Comparison of ENCODE assay signal across 8 cellular contexts in the genomic region with DNA sequence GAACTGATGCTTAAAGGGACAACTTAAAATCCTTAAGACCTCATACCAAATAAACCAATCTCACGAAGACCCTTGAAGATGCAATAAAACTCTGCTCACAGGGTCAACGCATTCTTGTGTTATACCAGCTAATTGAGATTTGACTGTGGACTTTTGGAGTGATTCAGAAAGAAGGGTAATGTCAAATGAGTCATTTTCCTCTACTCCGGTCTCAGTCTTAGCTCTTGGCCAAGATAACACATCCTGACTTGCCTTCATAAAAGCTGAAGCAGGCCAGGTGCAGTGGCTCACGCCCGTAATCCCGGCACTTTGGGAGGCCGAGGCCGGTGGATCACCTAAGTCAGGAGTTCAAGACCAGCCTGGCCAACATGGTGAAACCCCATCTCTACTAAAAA. TPM values are rescaled to one million over a fixed set of nuclear protein-coding genes. Genes with fewer than 3 reads are reported as not detected.
DNase-seq lines count a peak whose midpoint lies in the region; ATAC-seq and TF ChIP-seq lines count a peak whose summit lies in the region.

No MANE protein-coding gene starts in this region.

- ATAC-seq in GM21717 (IDR thresholded peaks at IDR 0.05; ENCODE audit: unreplicated experiment) (no peak), GM18511 (IDR thresholded peaks at IDR 0.05; ENCODE audit: unreplicated experiment) (no peak)

- no peaks in the 10 kb centered on the region for H3K27me3 ChIP-seq in adipocyte (replicated peaks; ENCODE audit: control insufficient read depth, insufficient read depth, low read length)

- TF ChIP-seq POLR2A in lower leg skin (IDR thresholded peaks at IDR 0.05): no peak

- intact Hi-C loops in lower leg skin (cut with DNase I; ENCODE audit: low total_unique reads): no loop called here

- TF ChIP-seq CTCF in lower leg skin (IDR thresholded peaks at IDR 0.05): no peak

- peak overlapping the region; percentile 97 for H3K9ac ChIP-seq in adipocyte (ENCODE audit: low read length)

- DNase-seq in GM03348 (ENCODE audit: low spot score): peak; percentile 60
- DNase-seq in OCI-M1 (lab: John Stamatoyannopoulos, UW): peak; percentile 29
- peak; percentile 77 for DNase-seq in adipocyte (ENCODE audit: low read depth)
- DNase-seq in kidney glomerular epithelial cell (lab: John Stamatoyannopoulos, UW): peak; percentile 72
- peak; percentile 70 for DNase-seq in stromal cell of bone marrow (ENCODE audit: low read depth)
- no peak for DNase-seq in lower leg skin (ENCODE audit: low spot score in 2 of 2)

- H3K36me3 ChIP-seq in adipocyte (ENCODE audit: control insufficient read depth, insufficient read depth, low read length, severe bottlenecking): peaks cover 15% of the 10 kb centered on the region

- H3K9me3 ChIP-seq in adipocyte (ENCODE audit: control insufficient read depth, low read length): no peaks in the 10 kb centered on the region

- H3K4me1 ChIP-seq in adipocyte (ENCODE audit: control insufficient read depth, insufficient read depth, low read length): peaks cover 48% of the 10 kb centered on the region

- 35 to 44% methylated on average over 8 of the region's 8 CpGs for WGBS in lower leg skin, 2 donors

- H3K4me3 ChIP-seq in adipocyte (ENCODE audit: low read length) (peak overlapping the region; percentile 67), lower leg skin (ENCODE audit: low read depth, poor library complexity, severe bottlenecking) (no peak overlapping the region)

RNA-seq across cellular contexts. Expression of gene PKM, which starts 3.8 kb away (rescaled TPM):
- total RNA-seq in lower leg skin: 100 to 1,000 TPM; 266 to 433 (median 367) TPM

RNA-seq across cellular contexts. Expression of gene GRAMD2A, which starts 29.6 kb away (rescaled TPM):
- total RNA-seq in lower leg skin: 1 to 10 TPM; 4.6 to 5.9 (median 5.1) TPM

RNA-seq across cellular contexts. Expression of gene PARP6, which starts 45.2 kb away (rescaled TPM):
- 10 to 100 TPM; 47.4 to 61.7 (median 54.8) TPM for total RNA-seq in lower leg skin

Comparison
In these comparisons a context has a peak if more than half of its experiments do, and no peak if none do; other contexts are left out.
1. DNase-seq: peak in GM03348 (single experiment), OCI-M1 (single experiment), adipocyte (single experiment), kidney glomerular epithelial cell (single experiment) and stromal cell of bone marrow (single experiment); none in lower leg skin (0 of 2).